In genomic region chr10:7787150-7787856, GRCh38 we compare ENCODE assay signal across 8 cellular contexts. TPM values are rescaled to one million over a fixed set of nuclear protein-coding genes. Genes with fewer than 3 reads are reported as not detected.
A peak's percentile ranks its signal among the peaks of the same experiment; 100 is the strongest.
DNase-seq lines count a peak whose midpoint lies in the region; ATAC-seq and TF ChIP-seq lines count a peak whose summit lies in the region.

No MANE protein-coding gene starts in this region.

- H3K4me3 ChIP-seq in osteoblast (ENCODE audit: insufficient read depth, low read length): peak overlapping the region; percentile 99

- H3K9me3 ChIP-seq in osteoblast (ENCODE audit: low read depth, low read length): no peaks in the 10 kb centered on the region

- H3K36me3 ChIP-seq in osteoblast (ENCODE audit: insufficient read depth, low read length): no peaks in the 10 kb centered on the region

- peaks cover 60% of the 10 kb centered on the region for H4K20me1 ChIP-seq in osteoblast (ENCODE audit: insufficient read depth, low read length)

- H3K27ac ChIP-seq in osteoblast (ENCODE audit: low read depth, low read length): peak overlapping the region; percentile 88

- ATAC-seq in GM18498 (IDR thresholded peaks at IDR 0.05; ENCODE audit: unreplicated experiment): peak; percentile 23
- peak; percentile 73 for ATAC-seq in esophagus mucosa

- H3K4me2 ChIP-seq in osteoblast (ENCODE audit: insufficient read depth, low read length): peak overlapping the region; percentile 100

- DNase-seq in HCEC 1CT (peak; percentile 22), NCI-H69 (lab: John Stamatoyannopoulos, UW) (peak; percentile 17), osteoblast (ENCODE audit: insufficient read length, low spot score, missing footprints) (no peak), NOMO-1 treated with dmso at 0.1 percent for 144 hours (lab: John Stamatoyannopoulos, UW; ENCODE audit: unreplicated experiment) (no peak), KG1 (lab: John Stamatoyannopoulos, UW) (no peak)
- no peak for DNase-seq in activated CD4-positive, CD25-positive, alpha-beta regulatory T cell (lab: John Stamatoyannopoulos, UW)

- no peak for TF ChIP-seq CTCF in osteoblast (IDR thresholded peaks at IDR 0.05; ENCODE audit: extremely low read depth, low read depth, low read length)

- peaks cover 98% of the 10 kb centered on the region for H3K79me2 ChIP-seq in osteoblast (ENCODE audit: insufficient read depth, low read length)

- peak overlapping the region; percentile 99 for H2AFZ ChIP-seq in osteoblast (ENCODE audit: low read length)

- no peaks in the 10 kb centered on the region for H3K27me3 ChIP-seq in osteoblast (ENCODE audit: insufficient read depth, low read length)

- H3K4me1 ChIP-seq in osteoblast (ENCODE audit: insufficient read depth, low read length): peaks cover 29% of the 10 kb centered on the region

RNA-seq across cellular contexts. Expression of gene KIN, which starts 0.5 kb away (rescaled TPM):
- total RNA-seq in esophagus mucosa: 8.3 TPM
- 5.8 and 8.0 TPM in 2 replicates for total RNA-seq in osteoblast

RNA-seq across cellular contexts. Expression of gene ATP5F1C, which starts 0.7 kb away (rescaled TPM):
- total RNA-seq in esophagus mucosa (316 TPM), osteoblast (209 and 232 TPM in 2 replicates)

RNA-seq across cellular contexts. Expression of gene TAF3, which starts 31.0 kb away (rescaled TPM):
- total RNA-seq in esophagus mucosa (3.3 TPM), osteoblast (2.2 and 2.4 TPM in 2 replicates)

Comparison
In these comparisons a context has a peak if more than half of its experiments do, and no peak if none do; other contexts are left out.
1. DNase-seq: peak in HCEC 1CT (single experiment) and NCI-H69 (single experiment); none in osteoblast (single experiment), activated CD4-positive, CD25-positive, alpha-beta regulatory T cell (0 of 4), NOMO-1 treated with dmso at 0.1 percent for 144 hours (single experiment) and KG1 (single experiment).